ENCODE assay signal across 8 cellular contexts in the genomic region with DNA sequence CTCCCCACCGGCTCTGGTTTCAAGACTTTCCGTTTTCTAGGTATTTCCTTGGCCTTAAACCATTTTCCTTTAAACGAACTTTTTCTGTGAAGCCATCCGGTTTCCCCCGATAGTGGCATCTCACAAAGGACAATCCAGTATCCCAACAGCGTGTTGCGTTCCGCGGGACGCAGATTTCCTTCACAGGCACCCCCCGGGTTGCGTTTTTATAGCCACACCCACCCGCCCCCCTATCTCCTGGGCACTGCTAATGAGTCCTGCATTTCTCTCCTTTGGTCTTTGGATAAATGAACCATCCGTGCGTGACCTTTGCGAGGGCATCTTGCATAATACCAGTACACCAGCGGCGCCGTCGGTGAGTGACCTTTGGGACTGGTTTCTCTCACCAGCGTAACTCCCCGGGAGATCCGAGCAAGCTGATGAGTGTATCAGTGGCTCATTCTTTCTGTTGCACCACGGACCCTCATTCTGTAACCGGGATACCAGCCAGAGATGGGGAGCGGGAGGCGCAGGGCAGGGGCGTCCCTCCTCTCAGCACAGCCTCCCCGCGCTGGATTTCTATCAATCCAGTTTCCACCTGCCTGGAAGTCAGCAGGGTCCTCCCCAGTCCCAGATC. TPM values are rescaled to one million over a fixed set of nuclear protein-coding genes. Genes with fewer than 3 reads are reported as not detected.
DNase-seq lines count a peak whose midpoint lies in the region; ATAC-seq and TF ChIP-seq lines count a peak whose summit lies in the region.

No MANE protein-coding gene starts in this region.

- no peaks in the 10 kb centered on the region for H3K36me3 ChIP-seq in SJCRH30
- no peaks in the 10 kb centered on the region for H3K36me3 ChIP-seq in mucosa of rectum (ENCODE audit: control insufficient read depth in 2 of 2, insufficient read depth in 2 of 2, low read length in 2 of 2)
- H3K36me3 ChIP-seq in upper lobe of left lung = peaks cover 0 to 2% (median under 1%) of the 10 kb centered on the region in 4 donors

- ATAC-seq in HG03066 (IDR thresholded peaks at IDR 0.05; ENCODE audit: low read depth, unreplicated experiment) = peak; percentile 18
- ATAC-seq in effector memory CD8-positive, alpha-beta T cell (replicated peaks) = peak; percentile 18
- peak; percentile 49 to 71 for ATAC-seq in upper lobe of left lung (ENCODE audit: low FRiP score in 2 of 2)

- peak; percentile 74 for DNase-seq in stimulated activated CD4-positive, alpha-beta T cell treated with anti-CD3 and anti-CD28 coated beads, Interleukin-1b, Interleukin-23, amount 100 ng/mL, for 48 hours
- no peak for DNase-seq in stimulated activated CD4-positive, alpha-beta T cell treated with anti-CD3 and anti-CD28 coated beads, Interleukin-4, amount 100 ng/mL, for 4 hours
- DNase-seq in SJCRH30 (no peak), upper lobe of left lung (peak in 1 of 2 donors; percentile 83), COLO668 (lab: John Stamatoyannopoulos, UW; ENCODE audit: unreplicated experiment) (no peak)
- no peak for DNase-seq in effector memory CD8-positive, alpha-beta T cell

- TF ChIP-seq EP300 in upper lobe of left lung (IDR thresholded peaks at IDR 0.05) = no peak

- peaks cover 2% of the 10 kb centered on the region; the same call in 1 of the 2 replicates for H3K4me1 ChIP-seq in SJCRH30
- peaks cover 11 to 12% of the 10 kb centered on the region in 2 donors for H3K4me1 ChIP-seq in mucosa of rectum (ENCODE audit: control insufficient read depth in 2 of 2, insufficient read depth in 2 of 2, low read length in 2 of 2)
- H3K4me1 ChIP-seq in upper lobe of left lung = peaks cover 20 to 36% (median 30%) of the 10 kb centered on the region in 4 donors

- no peak overlapping the region for H3K27ac ChIP-seq in SJCRH30
- peak overlapping the region; percentile 72 to 83 for H3K27ac ChIP-seq in mucosa of rectum (ENCODE audit: low read depth in 2 of 2, low read length in 2 of 2)
- peak overlapping the region; percentile 86 to 91 (median 88) for H3K27ac ChIP-seq in upper lobe of left lung

- TF ChIP-seq POLR2A in upper lobe of left lung (IDR thresholded peaks at IDR 0.05) = no peak

- H3K27me3 ChIP-seq in SJCRH30 = no peaks in the 10 kb centered on the region
- no peaks in the 10 kb centered on the region for H3K27me3 ChIP-seq in mucosa of rectum (ENCODE audit: control insufficient read depth in 2 of 2, insufficient read depth in 2 of 2, low read length in 2 of 2)
- no peaks in the 10 kb centered on the region for H3K27me3 ChIP-seq in upper lobe of left lung

- peak overlapping the region; percentile 79 to 85 for H3K27ac Mint-ChIP-seq in effector memory CD8-positive, alpha-beta T cell

- peak in 1 of 6 experiments; percentile 14 for TF ChIP-seq CTCF in upper lobe of left lung (IDR thresholded peaks at IDR 0.05)

- H3K27me3 Mint-ChIP-seq in effector memory CD8-positive, alpha-beta T cell = no peaks in the 10 kb centered on the region

- peak overlapping the region; percentile 96 for H3K4me3 ChIP-seq in SJCRH30
- H3K4me3 ChIP-seq in mucosa of rectum (ENCODE audit: low read length in 2 of 2) = peak overlapping the region; percentile 70 to 79
- H3K4me3 ChIP-seq in upper lobe of left lung = peak overlapping the region; percentile 11 to 73 (median 66)

- no peaks in the 10 kb centered on the region for H3K9me3 Mint-ChIP-seq in effector memory CD8-positive, alpha-beta T cell

- H3K4me3 Mint-ChIP-seq in effector memory CD8-positive, alpha-beta T cell = peak overlapping the region; percentile 88 to 89

- peak overlapping the region; percentile 56 to 73 for H3K9ac ChIP-seq in mucosa of rectum (ENCODE audit: low read depth in 1 of 2, low read length in 2 of 2)

- peaks cover 18 to 20% of the 10 kb centered on the region in 2 donors for H3K4me1 Mint-ChIP-seq in effector memory CD8-positive, alpha-beta T cell (ENCODE audit: low read depth in 2 of 2)

- H3K36me3 Mint-ChIP-seq in effector memory CD8-positive, alpha-beta T cell (ENCODE audit: insufficient read depth) = peaks cover 16% of the 10 kb centered on the region

- WGBS in upper lobe of left lung, 2 donors = 0 to 1% methylated on average over 21 to 30 of the region's 30 CpGs

- H3K9me3 ChIP-seq in SJCRH30 (replicated peaks) (no peaks in the 10 kb centered on the region), mucosa of rectum (ENCODE audit: control insufficient read depth in 2 of 2, low read length in 2 of 2) (no peaks in the 10 kb centered on the region), upper lobe of left lung (no peaks in the 10 kb centered on the region)

RNA-seq across cellular contexts. Expression of a gene that starts 0.6 kb away (rescaled TPM):
- 15.4 and 17.5 TPM in 2 replicates for total RNA-seq in SJCRH30 (2014; rRNA removed; shearing (Covaris generic))
- total RNA-seq in upper lobe of left lung = 10 to 100 TPM; 10.6 to 34.3 (median 18.6) TPM

RNA-seq across cellular contexts. Expression of a gene that starts 27.7 kb away (rescaled TPM):
- total RNA-seq in SJCRH30 (2014; rRNA removed; shearing (Covaris generic)) = 60.4 and 62.5 TPM in 2 replicates
- total RNA-seq in upper lobe of left lung = 100 to 1,000 TPM; 133 to 181 (median 150) TPM
